In genomic region chr22:45358127-45358526, GRCh38 we compare ENCODE assay signal across 1 cellular context.
TF ChIP-seq lines count a peak whose summit lies in the region.

No MANE protein-coding gene starts in this region.

TF ChIP-seq in SK-N-SH, 30 proteins besides CTCF, POLR2A, EP300 and RAD21 (continued from another document):
- TF ChIP-seq REST (IDR thresholded peaks at IDR 0.05; ENCODE audit: low read depth, low read length), result no peak
